ENCODE assay signal across 22 cellular contexts in genomic region chr2:186607660-186608324, GRCh38.
"Had no signal": no experiment of that assay in that cellular context is flagged by ENCODE, and none has a peak within 500 bp of the region (broad histone marks: within the 10 kb centered on the region; RNA-seq: fewer than 3 reads in every experiment).

No MANE protein-coding gene starts in this region.

- H3K4me3 ChIP-seq: left lung, pancreas, sigmoid colon, thyroid gland had no signal

- H3K27me3 ChIP-seq: brain microvascular endothelial cell, left lung, pancreas, sigmoid colon, thyroid gland had no signal

- DNase-seq: activated CD4-positive, alpha-beta T cell treated with anti-CD3 and anti-CD28 coated beads, Interleukin-2, amount 10 ng/mL, durations not matched to agents 7 days and 5 days; activated CD8-positive, alpha-beta memory T cell treated with anti-CD3 and anti-CD28 coated beads, Interleukin-2, amount 50 U/mL, for 48 hours; activated effector memory CD4-positive, alpha-beta T cell treated with Interleukin-2 at 50 U/mL for 16 hours; activated naive CD4-positive, alpha-beta T cell treated with anti-CD3 and anti-CD28 coated beads, Interleukin-2, amount 10 ng/mL, durations not matched to agents 7 days and 5 days; activated naive CD8-positive, alpha-beta T cell treated with anti-CD3 and anti-CD28 coated beads, Interleukin-2, amount 50 U/mL, for 24 hours; activated T-cell treated with anti-CD3 and anti-CD28 coated beads, Interleukin-2, amount 50 U/mL, for 48 hours; anterior cingulate cortex; brain microvascular endothelial cell; cortex of kidney; hippocampal formation; islet precursor cell; left lung; naive thymus-derived CD8-positive, alpha-beta T cell; pancreas; sigmoid colon; stimulated activated CD4-positive, alpha-beta T cell treated with anti-CD3 and anti-CD28 coated beads, Interleukin-12 subunit alpha, Interleukin-12 subunit beta, amount 100 ng/mL, for 4 hours; stimulated activated CD4-positive, alpha-beta T cell treated with anti-CD3 and anti-CD28 coated beads, Interleukin-2, amount 100 ng/mL, for 24 hours; stimulated activated naive CD4-positive, alpha-beta T cell treated with Interleukin-2 at 50 U/mL for 16 hours; T1000; thyroid gland had no signal

- H3K27ac Mint-ChIP-seq: activated CD4-positive, alpha-beta T cell treated with anti-CD3 and anti-CD28 coated beads, Interleukin-2, amount 10 ng/mL, durations not matched to agents 7 days and 5 days; activated naive CD4-positive, alpha-beta T cell treated with anti-CD3 and anti-CD28 coated beads, Interleukin-2, amount 10 ng/mL, durations not matched to agents 7 days and 5 days; activated naive CD8-positive, alpha-beta T cell treated with anti-CD3 and anti-CD28 coated beads, Interleukin-2, amount 50 U/mL, for 24 hours; memory B cell; naive thymus-derived CD8-positive, alpha-beta T cell had no signal

- ATAC-seq: activated naive CD8-positive, alpha-beta T cell treated with anti-CD3 and anti-CD28 coated beads, Interleukin-2, amount 50 U/mL, for 24 hours; esophagus mucosa; left lung; naive thymus-derived CD8-positive, alpha-beta T cell; pancreas had no signal

- H3K27me3 Mint-ChIP-seq: activated CD4-positive, alpha-beta T cell treated with anti-CD3 and anti-CD28 coated beads, Interleukin-2, amount 10 ng/mL, durations not matched to agents 7 days and 5 days; activated naive CD4-positive, alpha-beta T cell treated with anti-CD3 and anti-CD28 coated beads, Interleukin-2, amount 10 ng/mL, durations not matched to agents 7 days and 5 days; activated naive CD8-positive, alpha-beta T cell treated with anti-CD3 and anti-CD28 coated beads, Interleukin-2, amount 50 U/mL, for 24 hours; memory B cell; naive thymus-derived CD8-positive, alpha-beta T cell had no signal

- H3K9me3 Mint-ChIP-seq: activated CD4-positive, alpha-beta T cell treated with anti-CD3 and anti-CD28 coated beads, Interleukin-2, amount 10 ng/mL, durations not matched to agents 7 days and 5 days; activated naive CD4-positive, alpha-beta T cell treated with anti-CD3 and anti-CD28 coated beads, Interleukin-2, amount 10 ng/mL, durations not matched to agents 7 days and 5 days; activated naive CD8-positive, alpha-beta T cell treated with anti-CD3 and anti-CD28 coated beads, Interleukin-2, amount 50 U/mL, for 24 hours; memory B cell; naive thymus-derived CD8-positive, alpha-beta T cell had no signal

- H3K4me1 Mint-ChIP-seq: activated CD4-positive, alpha-beta T cell treated with anti-CD3 and anti-CD28 coated beads, Interleukin-2, amount 10 ng/mL, durations not matched to agents 7 days and 5 days; activated naive CD4-positive, alpha-beta T cell treated with anti-CD3 and anti-CD28 coated beads, Interleukin-2, amount 10 ng/mL, durations not matched to agents 7 days and 5 days; activated naive CD8-positive, alpha-beta T cell treated with anti-CD3 and anti-CD28 coated beads, Interleukin-2, amount 50 U/mL, for 24 hours; memory B cell had no signal

- H3K36me3 Mint-ChIP-seq: activated naive CD4-positive, alpha-beta T cell treated with anti-CD3 and anti-CD28 coated beads, Interleukin-2, amount 10 ng/mL, durations not matched to agents 7 days and 5 days had no signal

- FAIRE-seq: pancreas had no signal

- H3K4me3 Mint-ChIP-seq: activated CD4-positive, alpha-beta T cell treated with anti-CD3 and anti-CD28 coated beads, Interleukin-2, amount 10 ng/mL, durations not matched to agents 7 days and 5 days; activated naive CD4-positive, alpha-beta T cell treated with anti-CD3 and anti-CD28 coated beads, Interleukin-2, amount 10 ng/mL, durations not matched to agents 7 days and 5 days; activated naive CD8-positive, alpha-beta T cell treated with anti-CD3 and anti-CD28 coated beads, Interleukin-2, amount 50 U/mL, for 24 hours; memory B cell; naive thymus-derived CD8-positive, alpha-beta T cell had no signal

- H3K9me3 ChIP-seq: left lung, pancreas, sigmoid colon, thyroid gland had no signal

- H3K36me3 ChIP-seq: sigmoid colon, thyroid gland had no signal

- H3K27ac ChIP-seq: brain microvascular endothelial cell, left lung, pancreas, sigmoid colon, thyroid gland had no signal
